ENCODE assay signal across 1 cellular context in genomic region chr16:87878704-87879103, GRCh38.
TF ChIP-seq lines count a peak whose summit lies in the region.

No MANE protein-coding gene starts in this region.

TF ChIP-seq in GM23338, 12 proteins besides CTCF, POLR2A, EP300 and RAD21 (continued from another document):
- TF ChIP-seq ZNF462 (CRISPR knock-in tag; IDR thresholded peaks at IDR 0.05) (no peak), JUNB (IDR thresholded peaks at IDR 0.05; ENCODE audit: unreplicated experiment) (no peak), STAT1 (IDR thresholded peaks at IDR 0.05; ENCODE audit: unreplicated experiment) (no peak), CREB1 (CRISPR knock-in tag; IDR thresholded peaks at IDR 0.05; ENCODE audit: low read depth) (no peak), ZNF331 (CRISPR knock-in tag; IDR thresholded peaks at IDR 0.05; ENCODE audit: low read depth) (no peak)
- TF ChIP-seq, protein P1, sequence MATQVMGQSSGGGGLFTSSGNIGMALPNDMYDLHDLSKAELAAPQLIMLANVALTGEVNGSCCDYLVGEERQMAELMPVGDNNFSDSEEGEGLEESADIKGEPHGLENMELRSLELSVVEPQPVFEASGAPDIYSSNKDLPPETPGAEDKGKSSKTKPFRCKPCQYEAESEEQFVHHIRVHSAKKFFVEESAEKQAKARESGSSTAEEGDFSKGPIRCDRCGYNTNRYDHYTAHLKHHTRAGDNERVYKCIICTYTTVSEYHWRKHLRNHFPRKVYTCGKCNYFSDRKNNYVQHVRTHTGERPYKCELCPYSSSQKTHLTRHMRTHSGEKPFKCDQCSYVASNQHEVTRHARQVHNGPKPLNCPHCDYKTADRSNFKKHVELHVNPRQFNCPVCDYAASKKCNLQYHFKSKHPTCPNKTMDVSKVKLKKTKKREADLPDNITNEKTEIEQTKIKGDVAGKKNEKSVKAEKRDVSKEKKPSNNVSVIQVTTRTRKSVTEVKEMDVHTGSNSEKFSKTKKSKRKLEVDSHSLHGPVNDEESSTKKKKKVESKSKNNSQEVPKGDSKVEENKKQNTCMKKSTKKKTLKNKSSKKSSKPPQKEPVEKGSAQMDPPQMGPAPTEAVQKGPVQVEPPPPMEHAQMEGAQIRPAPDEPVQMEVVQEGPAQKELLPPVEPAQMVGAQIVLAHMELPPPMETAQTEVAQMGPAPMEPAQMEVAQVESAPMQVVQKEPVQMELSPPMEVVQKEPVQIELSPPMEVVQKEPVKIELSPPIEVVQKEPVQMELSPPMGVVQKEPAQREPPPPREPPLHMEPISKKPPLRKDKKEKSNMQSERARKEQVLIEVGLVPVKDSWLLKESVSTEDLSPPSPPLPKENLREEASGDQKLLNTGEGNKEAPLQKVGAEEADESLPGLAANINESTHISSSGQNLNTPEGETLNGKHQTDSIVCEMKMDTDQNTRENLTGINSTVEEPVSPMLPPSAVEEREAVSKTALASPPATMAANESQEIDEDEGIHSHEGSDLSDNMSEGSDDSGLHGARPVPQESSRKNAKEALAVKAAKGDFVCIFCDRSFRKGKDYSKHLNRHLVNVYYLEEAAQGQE (IDR thresholded peaks at IDR 0.05; ENCODE audit: unreplicated experiment): no peak
